In genomic region chr17:3433210-3433609, GRCh38 we compare ENCODE assay signal across 1 cellular context.
TF ChIP-seq lines count a peak whose summit lies in the region.

No MANE protein-coding gene starts in this region.

TF ChIP-seq in WTC11, 78 proteins besides CTCF, POLR2A, EP300 and RAD21 (continued from another document):
- peak; percentile 65; the same call in 1 of the 2 replicates for TF ChIP-seq FOXP4 (CRISPR knock-in tag; IDR thresholded peaks at IDR 0.05)
TF ChIP-seq in WTC11: peak in this region for 6; not testable (repeated sequence) for 72.
